Comparison of ENCODE assay signal across 1 cellular context in genomic region chr22:37167981-37168647, GRCh38.
TF ChIP-seq lines count a peak whose summit lies in the region.

No MANE protein-coding gene starts in this region.

TF ChIP-seq in HCT116, 20 proteins besides CTCF, POLR2A, EP300 and RAD21 (continued from another document):
- TF ChIP-seq, protein P1, sequence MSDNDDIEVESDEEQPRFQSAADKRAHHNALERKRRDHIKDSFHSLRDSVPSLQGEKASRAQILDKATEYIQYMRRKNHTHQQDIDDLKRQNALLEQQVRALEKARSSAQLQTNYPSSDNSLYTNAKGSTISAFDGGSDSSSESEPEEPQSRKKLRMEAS (IDR thresholded peaks at IDR 0.05) = no peak
- TF ChIP-seq ZNF274 (IDR thresholded peaks at IDR 0.05; ENCODE audit: low read depth, low read length) = no peak
- no peak for TF ChIP-seq SRF (IDR thresholded peaks at IDR 0.05; ENCODE audit: low read depth)
- no peak for TF ChIP-seq EZH2phosphoT487 (IDR thresholded peaks at IDR 0.05; ENCODE audit: borderline replicate concordance)
